1 cellular context compared by ENCODE assay signal in genomic region chr5:40776658-40776977, GRCh38.
TF ChIP-seq lines count a peak whose summit lies in the region.

No MANE protein-coding gene starts in this region.

TF ChIP-seq in endothelial cell of umbilical vein, 7 proteins besides CTCF, POLR2A, EP300 and RAD21:
- TF ChIP-seq GATA2 (IDR thresholded peaks at IDR 0.05; ENCODE audit: insufficient read depth, insufficient read length, low read depth, low read length) (no peak), MYC (IDR thresholded peaks at IDR 0.05; ENCODE audit: low read depth, low read length) (no peak), EZH2 (IDR thresholded peaks at IDR 0.05; ENCODE audit: borderline replicate concordance, low read depth, low read length, severe bottlenecking) (no peak), FOS (IDR thresholded peaks at IDR 0.05; ENCODE audit: borderline replicate concordance, insufficient read depth, low read length) (no peak), POLR2AphosphoS5 (IDR thresholded peaks at IDR 0.05; ENCODE audit: insufficient read depth, low read depth, low read length) (no peak), JUN (IDR thresholded peaks at IDR 0.05; ENCODE audit: borderline replicate concordance, insufficient read depth, insufficient read length, low read depth) (no peak)
- TF ChIP-seq, protein P1, sequence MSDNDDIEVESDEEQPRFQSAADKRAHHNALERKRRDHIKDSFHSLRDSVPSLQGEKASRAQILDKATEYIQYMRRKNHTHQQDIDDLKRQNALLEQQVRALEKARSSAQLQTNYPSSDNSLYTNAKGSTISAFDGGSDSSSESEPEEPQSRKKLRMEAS (IDR thresholded peaks at IDR 0.05; ENCODE audit: insufficient read depth, insufficient read length): no peak
TF ChIP-seq in endothelial cell of umbilical vein: peak in this region for 0.
